ENCODE assay signal across 18 cellular contexts in the genomic region with DNA sequence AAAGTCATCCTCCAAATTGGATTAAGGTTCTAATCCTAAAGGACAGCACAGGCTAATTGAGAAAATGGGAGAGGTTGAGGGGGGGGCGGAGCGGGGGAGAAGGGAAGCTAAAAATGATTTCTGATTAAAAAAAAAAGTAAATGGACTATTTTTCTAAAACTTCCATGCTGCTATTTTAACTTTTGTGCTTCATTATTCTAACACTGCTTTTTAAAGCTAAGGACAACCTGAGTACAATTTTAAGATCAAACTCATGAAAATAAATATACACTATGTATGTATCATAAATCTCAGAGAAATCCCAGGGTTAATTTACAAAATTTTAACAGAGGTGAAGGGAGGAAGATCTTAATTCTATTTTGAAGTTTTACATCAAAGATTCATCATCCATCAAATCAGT. TPM values are rescaled to one million over a fixed set of nuclear protein-coding genes. Genes with fewer than 3 reads are reported as not detected.
A peak's percentile ranks its signal among the peaks of the same experiment; 100 is the strongest.
DNase-seq lines count a peak whose midpoint lies in the region; ATAC-seq and TF ChIP-seq lines count a peak whose summit lies in the region.
"Had no signal": no experiment of that assay in that cellular context is flagged by ENCODE, and none has a peak within 500 bp of the region (broad histone marks: within the 10 kb centered on the region; RNA-seq: fewer than 3 reads in every experiment).

No MANE protein-coding gene starts in this region.

- H3K27me3 Mint-ChIP-seq in activated CD4-positive, alpha-beta T cell treated with anti-CD3 and anti-CD28 coated beads, Interleukin-2, amount 10 ng/mL, durations not matched to agents 24 days and 14 days, result no peaks in the 10 kb centered on the region
- H3K27me3 Mint-ChIP-seq in T-cell, result no peaks in the 10 kb centered on the region

- H3K27me3 ChIP-seq in skeletal muscle satellite cell (ENCODE audit: control insufficient read depth, insufficient read depth, low read length), result no peaks in the 10 kb centered on the region
- H3K27me3 ChIP-seq: adrenal gland, right atrium auricular region had no signal

- peaks cover 16% of the 10 kb centered on the region for H3K4me1 ChIP-seq in skeletal muscle satellite cell (ENCODE audit: control insufficient read depth, insufficient read depth, low read length)

- no peaks in the 10 kb centered on the region for H3K36me3 ChIP-seq in skeletal muscle satellite cell (ENCODE audit: insufficient read depth, low read length)
- H3K36me3 ChIP-seq: adrenal gland, esophagus squamous epithelium, right atrium auricular region had no signal

- H3K4me3 ChIP-seq in fibroblast of villous mesenchyme (ENCODE audit: low read depth, low read length) (peak overlapping the region; percentile 97), skeletal muscle satellite cell (ENCODE audit: low read length) (no peak overlapping the region)
- H3K4me3 ChIP-seq: GM23248 had no signal

- H3K9me3 Mint-ChIP-seq in activated CD4-positive, alpha-beta T cell treated with anti-CD3 and anti-CD28 coated beads, Interleukin-2, amount 10 ng/mL, durations not matched to agents 24 days and 14 days, result no peaks in the 10 kb centered on the region
- H3K9me3 Mint-ChIP-seq in T-cell, result no peaks in the 10 kb centered on the region
- H3K9me3 Mint-ChIP-seq: neural crest cell had no signal

- no peaks in the 10 kb centered on the region for H3K9me3 ChIP-seq in skeletal muscle satellite cell (replicated peaks; ENCODE audit: low read length)
- H3K9me3 ChIP-seq: adrenal gland, esophagus squamous epithelium, right atrium auricular region had no signal

- H3K36me3 Mint-ChIP-seq in activated CD4-positive, alpha-beta T cell treated with anti-CD3 and anti-CD28 coated beads, Interleukin-2, amount 10 ng/mL, durations not matched to agents 24 days and 14 days (ENCODE audit: low read depth), result peaks cover 56% of the 10 kb centered on the region
- H3K36me3 Mint-ChIP-seq in T-cell, result no peaks in the 10 kb centered on the region

- intact Hi-C loops in activated CD4-positive, alpha-beta T cell treated with anti-CD3 and anti-CD28 coated beads, Interleukin-2, amount 10 ng/mL, durations not matched to agents 24 days and 14 days (cut with micrococcal nuclease), result loop anchor here (10.0 kb wide), 1 partner anchor 630 kb away; no protein-coding TSS in a partner anchor

- no peak overlapping the region for H3K9ac ChIP-seq in skeletal muscle satellite cell (ENCODE audit: low read depth, low read length)
- H3K9ac ChIP-seq: GM23248 had no signal

- POLR2A ChIA-PET in T-cell (lab: Charles Lee), result no interaction called here

- no peak for DNase-seq in activated CD4-positive, alpha-beta T cell treated with anti-CD3 and anti-CD28 coated beads, Interleukin-2, amount 10 ng/mL, durations not matched to agents 24 days and 14 days
- no peak for DNase-seq in activated CD4-positive, alpha-beta T cell treated with anti-CD3 and anti-CD28 coated beads, Interleukin-2, amount 50 U/mL, for 4 hours
- DNase-seq in T-cell (no peak), fibroblast of villous mesenchyme (ENCODE audit: low read depth) (no peak), NCI-H1436 (lab: John Stamatoyannopoulos, UW) (no peak), SW480 (ENCODE audit: low spot score) (no peak)
- DNase-seq: adrenal gland; cortex of kidney; esophagus squamous epithelium; GM23248; hippocampal formation; MV-4-11; NCI-H2107; stimulated activated CD4-positive, alpha-beta T cell treated with anti-CD3 and anti-CD28 coated beads, Interleukin-2, amount 100 ng/mL, for 48 hours had no signal

- H3K4me1 Mint-ChIP-seq in activated CD4-positive, alpha-beta T cell treated with anti-CD3 and anti-CD28 coated beads, Interleukin-2, amount 10 ng/mL, durations not matched to agents 24 days and 14 days, result peaks cover 65% of the 10 kb centered on the region
- H3K4me1 Mint-ChIP-seq in T-cell, result peaks cover 43 to 77% (median 65%) of the 10 kb centered on the region in 3 donors

- no peak overlapping the region for H3K27ac Mint-ChIP-seq in activated CD4-positive, alpha-beta T cell treated with anti-CD3 and anti-CD28 coated beads, Interleukin-2, amount 10 ng/mL, durations not matched to agents 24 days and 14 days
- peak overlapping the region; percentile 57 to 93 for H3K27ac Mint-ChIP-seq in T-cell

- peak overlapping the region; percentile 24 for H3K4me2 ChIP-seq in skeletal muscle satellite cell (ENCODE audit: low read length)

- CTCF ChIA-PET in T-cell (lab: Charles Lee), result interaction anchor here in 1 of 2 donors (0.7 kb wide), 1 partner anchor 86 kb away, joined by 4 read pairs; no protein-coding TSS in a partner anchor

- no peak for TF ChIP-seq CTCF in fibroblast of villous mesenchyme (IDR thresholded peaks at IDR 0.05; ENCODE audit: insufficient read depth, low read depth, low read length)

- ATAC-seq in T-cell (replicated peaks in 1 of 4) (no peak), HG03025 (IDR thresholded peaks at IDR 0.05; ENCODE audit: low FRiP score, unreplicated experiment) (no peak)

- peak overlapping the region; percentile 97 for H3K4me3 Mint-ChIP-seq in activated CD4-positive, alpha-beta T cell treated with anti-CD3 and anti-CD28 coated beads, Interleukin-2, amount 10 ng/mL, durations not matched to agents 24 days and 14 days
- no peak overlapping the region for H3K4me3 Mint-ChIP-seq in T-cell
- H3K4me3 Mint-ChIP-seq: neural crest cell had no signal

RNA-seq across cellular contexts. Expression of gene MAN1A1, which starts 4.4 kb away (rescaled TPM):
- 43.0 and 43.7 TPM in 2 replicates for total RNA-seq in activated CD4-positive, alpha-beta T cell treated with anti-CD3 and anti-CD28 coated beads, Interleukin-2, amount 10 ng/mL, durations not matched to agents 24 days and 14 days
- total RNA-seq in T-cell (10 to 100 TPM in 3 of 5 donors, 1 to 10 TPM in 2; 9.4 to 13.6 (median 12.3) TPM), fibroblast of villous mesenchyme (76.3 and 104 TPM in 2 replicates)
- 87.2 and 130 TPM in 2 replicates for total RNA-seq in skeletal muscle satellite cell (2012; rRNA removed)
